ENCODE assay signal across 18 cellular contexts in genomic region chr14:67228325-67228984, GRCh38. TPM values are rescaled to one million over a fixed set of nuclear protein-coding genes. Genes with fewer than 3 reads are reported as not detected.
DNase-seq lines count a peak whose midpoint lies in the region; ATAC-seq and TF ChIP-seq lines count a peak whose summit lies in the region.
"Had no signal": no experiment of that assay in that cellular context is flagged by ENCODE, and none has a peak within 500 bp of the region (broad histone marks: within the 10 kb centered on the region; RNA-seq: fewer than 3 reads in every experiment).

No MANE protein-coding gene starts in this region.

- H3K4me3 ChIP-seq in A673 (ENCODE audit: low read depth, low read length, poor library complexity, severe bottlenecking), result peak overlapping the region; percentile 28
- H3K4me3 ChIP-seq in fibroblast of the aortic adventitia (ENCODE audit: low read depth, low read length), result peak overlapping the region; percentile 26
- H3K4me3 ChIP-seq: heart right ventricle, upper lobe of right lung had no signal

- CTCF ChIA-PET in A673 (lab: Charles Lee), result no interaction called here

- H3K27ac ChIP-seq in A673 (ENCODE audit: low read depth, low read length, poor library complexity, severe bottlenecking), result peak overlapping the region; percentile 2
- H3K27ac ChIP-seq: heart right ventricle, upper lobe of right lung had no signal

- BruUV-seq in A673 (replicated peaks; lab: Mats Ljungman, UMichigan), result no TSS peak

- H3K27me3 ChIP-seq in A673 (replicated peaks; ENCODE audit: insufficient read depth, low read depth, low read length, poor library complexity), result no peaks in the 10 kb centered on the region
- H3K27me3 ChIP-seq: upper lobe of right lung had no signal

- ATAC-seq in SK-N-SH treated with all-trans-retinoic acid at 6 μM for 48 hours (peak; percentile 82), GM19452 (IDR thresholded peaks at IDR 0.05; ENCODE audit: unreplicated experiment) (no peak)
- ATAC-seq in activated CD4-positive, CD25-positive, alpha-beta regulatory T cell treated with anti-CD3 and anti-CD28 coated beads, Interleukin-2, amount 50 U/mL, for 24 hours, result no peak
- ATAC-seq: heart right ventricle; stimulated activated naive CD8-positive, alpha-beta T cell treated with anti-CD3 and anti-CD28 coated beads, Interleukin-15, amount 100 ng/mL, for 72 hours; upper lobe of right lung; WTC11 had no signal

- in situ Hi-C loops in G401 (cut with HindIII; ENCODE audit: low sequenced_read_pairs), result no loop called here

- peaks cover 4% of the 10 kb centered on the region for H3K4me1 ChIP-seq in A673 (ENCODE audit: insufficient read depth, low read length, poor library complexity, severe bottlenecking)

- H3K36me3 ChIP-seq in A673 (ENCODE audit: insufficient read depth, low read length, poor library complexity, severe bottlenecking), result no peaks in the 10 kb centered on the region
- H3K36me3 ChIP-seq: heart right ventricle, upper lobe of right lung had no signal

- no peak for TF ChIP-seq CTCF in A673 (conservative IDR thresholded peaks at IDR 0.05; ENCODE audit: low read depth, low read length)
- no peak for TF ChIP-seq CTCF in fibroblast of the aortic adventitia (IDR thresholded peaks at IDR 0.05; ENCODE audit: insufficient read depth, low read length)

- H3K9me3 ChIP-seq in A673 (ENCODE audit: low read depth, low read length, poor library complexity, severe bottlenecking), result no peaks in the 10 kb centered on the region
- H3K9me3 ChIP-seq: heart right ventricle, upper lobe of right lung had no signal

- POLR2A ChIA-PET in A673 (lab: Charles Lee; ENCODE audit: low non-redundant PET), result interaction anchor here (1.0 kb wide), 1 partner anchor 58 kb away, joined by 5 read pairs; no protein-coding TSS in a partner anchor

- intact Hi-C loops in A673 (cut with micrococcal nuclease; ENCODE audit: unreplicated experiment), result no loop called here

- DNase-seq in A673 (ENCODE audit: low spot score) (peak; percentile 26), HCEC 1CT (peak; percentile 74), fibroblast of the aortic adventitia (ENCODE audit: low read depth) (peak; percentile 44), G401 (ENCODE audit: low spot score) (no peak), DMS153 treated with DMSO at 0.1 percent for 48 hours (lab: John Stamatoyannopoulos, UW; ENCODE audit: unreplicated experiment) (no peak)
- DNase-seq: activated gamma-delta T cell treated with Interleukin-2 at 50 U/mL for 16 hours; aorta; COR-L47; heart right ventricle; NCI-H1092 treated with DMSO at 0.1 percent for 48 hours; NCI-H748 treated with DMSO at 0.1 percent for 48 hours; stimulated activated naive CD8-positive, alpha-beta T cell treated with anti-CD3 and anti-CD28 coated beads, Interleukin-15, amount 100 ng/mL, for 72 hours; upper lobe of right lung had no signal

TF ChIP-seq in SK-N-SH treated with all-trans-retinoic acid at 6 μM for 48 hours, 23 proteins besides CTCF, POLR2A, EP300 and RAD21:
- TF ChIP-seq ARNTL (CRISPR knock-in tag; IDR thresholded peaks at IDR 0.05; ENCODE audit: borderline replicate concordance, low read depth) (no peak), CSDC2 (CRISPR knock-in tag; IDR thresholded peaks at IDR 0.05) (no peak), TSHZ2 (CRISPR knock-in tag; IDR thresholded peaks at IDR 0.05) (no peak), ZNF8 (CRISPR knock-in tag; IDR thresholded peaks at IDR 0.05) (no peak), CREB5 (CRISPR knock-in tag; IDR thresholded peaks at IDR 0.05; ENCODE audit: low read depth) (no peak), ZC3H10 (CRISPR knock-in tag; IDR thresholded peaks at IDR 0.05) (no peak), PATZ1 (CRISPR knock-in tag; IDR thresholded peaks at IDR 0.05; ENCODE audit: borderline replicate concordance) (no peak), OSR1 (CRISPR knock-in tag; IDR thresholded peaks at IDR 0.05) (no peak), POU6F1 (CRISPR knock-in tag; IDR thresholded peaks at IDR 0.05; ENCODE audit: borderline replicate concordance, low read depth) (no peak), TOX (CRISPR knock-in tag; IDR thresholded peaks at IDR 0.05; ENCODE audit: borderline replicate concordance) (no peak)

RNA-seq across cellular contexts. Expression of gene PALS1, which starts 12.8 kb away (rescaled TPM):
- total RNA-seq in A673 (2021) (93.2 and 112 TPM in 2 replicates), fibroblast of the aortic adventitia (ENCODE audit: low replicate concordance) (23.6 and 28.4 TPM in 2 replicates)
- total RNA-seq in G401 (2014; rRNA removed; shearing (Covaris generic)), result 10.2 and 35.5 TPM in 2 replicates

RNA-seq across cellular contexts. Expression of gene GARIN2, which starts 39.2 kb away (rescaled TPM):
- total RNA-seq in A673 (2021) (0.24 and 0.39 TPM in 2 replicates), fibroblast of the aortic adventitia (ENCODE audit: low replicate concordance) (not detected in 2 replicates)
- not detected in 2 replicates for total RNA-seq in G401 (2014; rRNA removed; shearing (Covaris generic))
- total RNA-seq: epithelial cell of proximal tubule, WTC11 had no signal

Comparison
In these comparisons a context has a peak if more than half of its experiments do, and no peak if none do; other contexts are left out.
1. DNase-seq: peak in A673 (single experiment), HCEC 1CT (single experiment) and fibroblast of the aortic adventitia (single experiment); none in G401 (single experiment) and DMS153 treated with DMSO at 0.1 percent for 48 hours (single experiment).